Comparison of ENCODE assay signal across 25 cellular contexts in genomic region chr3:28117598-28117997, GRCh38.
"Had no signal": no experiment of that assay in that cellular context is flagged by ENCODE, and none has a peak within 500 bp of the region (broad histone marks: within the 10 kb centered on the region; RNA-seq: fewer than 3 reads in every experiment).

No MANE protein-coding gene starts in this region.

- H3K27me3 Mint-ChIP-seq: memory B cell; naive thymus-derived CD8-positive, alpha-beta T cell; stimulated activated naive CD8-positive, alpha-beta T cell treated with anti-CD3 and anti-CD28 coated beads, Interleukin-15, Interleukin-2, amounts not matched to agents 100 ng/mL and 50 ng/mL, for 24 hours; type B pancreatic cell had no signal

- H3K36me3 Mint-ChIP-seq: immature natural killer cell; memory B cell; naive thymus-derived CD8-positive, alpha-beta T cell; stimulated activated effector memory CD8-positive, alpha-beta T cell treated with anti-CD3 and anti-CD28 coated beads, Interleukin-12 subunit alpha, Interleukin-12 subunit beta, amount 100 ng/mL, for 72 hours; type B pancreatic cell had no signal

- ATAC-seq: left colon; naive thymus-derived CD8-positive, alpha-beta T cell; pancreas; right cardiac atrium; sciatic nerve; stimulated activated effector memory CD8-positive, alpha-beta T cell treated with anti-CD3 and anti-CD28 coated beads, Interleukin-12 subunit alpha, Interleukin-12 subunit beta, amount 100 ng/mL, for 72 hours had no signal

- H3K27me3 ChIP-seq: pancreas, tibial nerve, vagina had no signal

- H3K4me1 Mint-ChIP-seq: memory B cell, neural crest cell had no signal

- H3K27ac Mint-ChIP-seq: immature natural killer cell; memory B cell; naive thymus-derived CD8-positive, alpha-beta T cell; nephron; stimulated activated effector memory CD8-positive, alpha-beta T cell treated with anti-CD3 and anti-CD28 coated beads, Interleukin-12 subunit alpha, Interleukin-12 subunit beta, amount 100 ng/mL, for 72 hours; stimulated activated naive CD8-positive, alpha-beta T cell treated with anti-CD3 and anti-CD28 coated beads, Interleukin-15, Interleukin-2, amounts not matched to agents 100 ng/mL and 50 ng/mL, for 24 hours; type B pancreatic cell had no signal

- H3K4me3 Mint-ChIP-seq: immature natural killer cell; memory B cell; naive thymus-derived CD8-positive, alpha-beta T cell; nephron; neural crest cell; stimulated activated effector memory CD8-positive, alpha-beta T cell treated with anti-CD3 and anti-CD28 coated beads, Interleukin-12 subunit alpha, Interleukin-12 subunit beta, amount 100 ng/mL, for 72 hours; stimulated activated naive CD8-positive, alpha-beta T cell treated with anti-CD3 and anti-CD28 coated beads, Interleukin-15, Interleukin-2, amounts not matched to agents 100 ng/mL and 50 ng/mL, for 24 hours; type B pancreatic cell had no signal

- H3K9me3 Mint-ChIP-seq: immature natural killer cell; memory B cell; naive thymus-derived CD8-positive, alpha-beta T cell; nephron; stimulated activated effector memory CD8-positive, alpha-beta T cell treated with anti-CD3 and anti-CD28 coated beads, Interleukin-12 subunit alpha, Interleukin-12 subunit beta, amount 100 ng/mL, for 72 hours; stimulated activated naive CD8-positive, alpha-beta T cell treated with anti-CD3 and anti-CD28 coated beads, Interleukin-15, Interleukin-2, amounts not matched to agents 100 ng/mL and 50 ng/mL, for 24 hours; type B pancreatic cell had no signal

- DNase-seq: hippocampal formation; immature natural killer cell; kidney; left colon; left ventricle myocardium inferior; naive thymus-derived CD8-positive, alpha-beta T cell; nucleus accumbens; pancreas; retina; right cardiac atrium; stimulated activated CD4-positive, alpha-beta T cell treated with anti-CD3 and anti-CD28 coated beads, Interleukin-12 subunit alpha, Interleukin-12 subunit beta, amount 100 ng/mL, for 4 hours; stimulated activated CD4-positive, alpha-beta T cell treated with anti-CD3 and anti-CD28 coated beads, Interleukin-4, amount 100 ng/mL, for 24 hours; stimulated activated naive CD4-positive, alpha-beta T cell had no signal

- H3K36me3 ChIP-seq: left ventricle myocardium inferior, pancreas, prostate gland, tibial nerve, vagina had no signal

- H3K9me3 ChIP-seq: left ventricle myocardium inferior, pancreas, prostate gland, tibial nerve, vagina had no signal

- H3K27ac ChIP-seq: left ventricle myocardium inferior, pancreas, prostate gland, skin epidermis, tibial nerve, vagina had no signal

- H3K4me3 ChIP-seq: left ventricle myocardium inferior, pancreas, prostate gland, skin epidermis, tibial nerve, vagina had no signal

- H3K4me1 ChIP-seq: pancreas, prostate gland, tibial nerve, vagina had no signal

- FAIRE-seq: islet of Langerhans, kidney, pancreas had no signal
